Comparison of ENCODE assay signal across 15 cellular contexts in genomic region chr5:55896663-55897062, GRCh38. TPM values are rescaled to one million over a fixed set of nuclear protein-coding genes. Genes with fewer than 3 reads are reported as not detected.
"Had no signal": no experiment of that assay in that cellular context is flagged by ENCODE, and none has a peak within 500 bp of the region (broad histone marks: within the 10 kb centered on the region; RNA-seq: fewer than 3 reads in every experiment).

No MANE protein-coding gene starts in this region.

- FAIRE-seq: urothelium cell line had no signal

- H3K36me3 ChIP-seq: brain microvascular endothelial cell had no signal

- DNase-seq: activated CD4-positive, alpha-beta T cell treated with anti-CD3 and anti-CD28 coated beads, Interleukin-2, amount 10 ng/mL, durations not matched to agents 24 days and 14 days; activated CD4-positive, CD25-positive, alpha-beta regulatory T cell; activated CD8-positive, alpha-beta memory T cell treated with anti-CD3 and anti-CD28 coated beads, Interleukin-2, amount 50 U/mL, for 48 hours; activated naive CD8-positive, alpha-beta T cell treated with anti-CD3 and anti-CD28 coated beads for 36 hours; activated T-cell treated with anti-CD3 and anti-CD28 coated beads, Interleukin-2, amount 50 U/mL, for 72 hours; anterior cingulate cortex; brain microvascular endothelial cell; cerebellar nuclear complex; effector memory CD4-positive, alpha-beta T cell; left ventricle myocardium superior; mesendoderm; stimulated activated CD4-positive, alpha-beta T cell treated with anti-CD3 and anti-CD28 coated beads, Interleukin-2, amount 100 ng/mL, for 48 hours had no signal

- ATAC-seq: activated T-cell treated with anti-CD3 and anti-CD28 coated beads, Interleukin-2, amount 50 U/mL, for 72 hours; left ventricle myocardium superior; natural killer cell treated with Interleukin-12 subunit alpha and Interleukin-12 subunit beta and Interleukin-15 and Interleukin-18, amount 100 ng/mL, for 72 hours; stimulated activated memory B cell treated with anti-CD40 and anti-IgM and Interleukin-4, amounts not matched to agents 10 μg/mL and 1 μg/mL and 100 μg/mL, for 72 hours had no signal

- H3K27me3 ChIP-seq: brain microvascular endothelial cell had no signal

RNA-seq across cellular contexts. Expression of gene IL31RA, which starts 45.5 kb away (rescaled TPM):
- total RNA-seq: activated naive CD8-positive, alpha-beta T cell treated with anti-CD3 and anti-CD28 coated beads for 36 hours; left ventricle myocardium superior had no signal
